ENCODE assay signal across 11 cellular contexts in genomic region chr18:49162226-49162848, GRCh38.
DNase-seq lines count a peak whose midpoint lies in the region; ATAC-seq and TF ChIP-seq lines count a peak whose summit lies in the region.
"Had no signal": no experiment of that assay in that cellular context is flagged by ENCODE, and none has a peak within 500 bp of the region (broad histone marks: within the 10 kb centered on the region; RNA-seq: fewer than 3 reads in every experiment).

No MANE protein-coding gene starts in this region.

- H3K36me3 Mint-ChIP-seq in nephron progenitor cell (ENCODE audit: low read depth): peaks cover 35% of the 10 kb centered on the region

- TF ChIP-seq CTCF in SK-N-SH (IDR thresholded peaks at IDR 0.05): no peak
- TF ChIP-seq CTCF in nephron progenitor cell (IDR thresholded peaks at IDR 0.05): no peak
- TF ChIP-seq CTCF in stomach (IDR thresholded peaks at IDR 0.05): no peak

- no peak for TF ChIP-seq EP300 in SK-N-SH (IDR thresholded peaks at IDR 0.05; ENCODE audit: borderline replicate concordance in 1 of 2, low read depth in 1 of 2, low read length in 1 of 2)
- no peak for TF ChIP-seq EP300 in stomach (IDR thresholded peaks at IDR 0.05)

- no peaks in the 10 kb centered on the region for H4K20me1 ChIP-seq in SK-N-SH (ENCODE audit: insufficient read depth)

- no peak for TF ChIP-seq POLR2A in stomach (IDR thresholded peaks at IDR 0.05)

- 79% methylated on average over 3 of the region's 3 CpGs for WGBS in SK-N-SH (ENCODE audit: low lambda C conversion rate)
- 78 to 93% (median 89%) methylated on average over 3 of the region's 3 CpGs for WGBS in stomach, 5 donors

- H3K36me3 ChIP-seq in SK-N-SH (replicated peaks in 1 of 2; ENCODE audit: control insufficient read depth in 1 of 2, insufficient read depth in 2 of 2, low read length in 1 of 2): peaks cover 2 to 23% of the 10 kb centered on the region in 2 experiments
- H3K36me3 ChIP-seq in stomach: peaks cover 0 to 22% (median 16%) of the 10 kb centered on the region in 4 donors
- peaks cover 3% of the 10 kb centered on the region; the same call in 1 of the 2 replicates for H3K36me3 ChIP-seq in MG63

- no peaks in the 10 kb centered on the region for H3K79me2 ChIP-seq in SK-N-SH (ENCODE audit: insufficient read depth)

- H3K27ac ChIP-seq in SK-N-SH (ENCODE audit: low read depth in 2 of 2, low read length in 1 of 2) (no peak overlapping the region; a peak in 1 of 4 replicates), stomach (no peak overlapping the region)
- H3K27ac ChIP-seq: coronary artery had no signal

- POLR2A ChIA-PET in SK-N-SH (lab: Yijun Ruan, JAX): no interaction called here

- H3K4me3 ChIP-seq in SK-N-SH (ENCODE audit: low read depth in 2 of 2, low read length in 1 of 2): no peak overlapping the region
- H3K4me3 ChIP-seq in stomach: no peak overlapping the region
- H3K4me3 ChIP-seq in MG63: no peak overlapping the region
- H3K4me3 ChIP-seq: coronary artery had no signal

- intact Hi-C loops in stomach (cut with DNase I; ENCODE audit: low total_unique reads): no loop called here

- H3K9me2 ChIP-seq in SK-N-SH: no peaks in the 10 kb centered on the region

- no peak for ATAC-seq in SK-N-SH treated with all-trans-retinoic acid at 6 μM for 48 hours
- ATAC-seq in GM21825 (IDR thresholded peaks at IDR 0.05; ENCODE audit: unreplicated experiment): peak; percentile 65
- peak; percentile 42 for ATAC-seq in HG03521 (IDR thresholded peaks at IDR 0.05; ENCODE audit: unreplicated experiment)

- H3K4me1 Mint-ChIP-seq in nephron progenitor cell: peaks cover 30% of the 10 kb centered on the region

- DNase-seq in SK-N-SH (no peak), nephron progenitor cell (no peak), stomach (no peak), MG63 (no peak)
- DNase-seq in central memory CD4-positive, alpha-beta T cell: no peak
- DNase-seq: 8988T, RPMI8226 had no signal

- no peak overlapping the region for H3K4me2 ChIP-seq in SK-N-SH

- H3K9me3 Mint-ChIP-seq in nephron progenitor cell: peaks cover 29% of the 10 kb centered on the region

- no peaks in the 10 kb centered on the region for H3K27me3 Mint-ChIP-seq in nephron progenitor cell (ENCODE audit: low read depth, poor library complexity)

- no peak overlapping the region for H2AFZ ChIP-seq in SK-N-SH (ENCODE audit: low read depth)

- H3K9me3 ChIP-seq in SK-N-SH (0 out of 2 replicates have a peak, but pooled peaks cover 7% of the 10 kb centered on the region), stomach (peaks cover 0 to 8% (median 7%) of the 10 kb centered on the region in 4 donors), MG63 (peaks cover 3% of the 10 kb centered on the region; the same call in 1 of the 2 replicates)

- peak overlapping the region; percentile 4 for H3K27ac Mint-ChIP-seq in nephron progenitor cell

- peaks cover 5% of the 10 kb centered on the region for H3F3A ChIP-seq in SK-N-SH (replicated peaks; ENCODE audit: insufficient read depth)

- CTCF ChIA-PET in SK-N-SH (lab: Yijun Ruan, JAX): interaction anchor here (1.0 to 1.8 kb wide), 3 partner anchors 14 to 141 kb away, joined by 3 to 5 read pairs (median 3); no protein-coding TSS in a partner anchor

- TF ChIP-seq RAD21 in SK-N-SH (IDR thresholded peaks at IDR 0.05; ENCODE audit: low read length): peak; percentile 9; the same call in 1 of the 2 replicates

- H3K4me1 ChIP-seq in SK-N-SH (ENCODE audit: control insufficient read depth in 1 of 2, insufficient read depth in 2 of 2, low read depth in 1 of 2, low read length in 1 of 2): peaks cover 2 to 5% of the 10 kb centered on the region in 2 experiments; a peak in 2 of 4 replicates
- H3K4me1 ChIP-seq in stomach: peaks cover 0 to 10% (median 3%) of the 10 kb centered on the region in 4 donors

- H3K27me3 ChIP-seq in SK-N-SH (ENCODE audit: insufficient read depth) (no peaks in the 10 kb centered on the region), stomach (no peaks in the 10 kb centered on the region), MG63 (no peaks in the 10 kb centered on the region)

- no peak overlapping the region for H3K4me3 Mint-ChIP-seq in nephron progenitor cell

- no peak overlapping the region for H3K9ac ChIP-seq in SK-N-SH

TF ChIP-seq in SK-N-SH, 30 proteins besides CTCF, POLR2A, EP300 and RAD21:
- TF ChIP-seq TAF1 (IDR thresholded peaks at IDR 0.05; ENCODE audit: borderline replicate concordance, low read depth, low read length): no peak
- TF ChIP-seq IRF3 (IDR thresholded peaks at IDR 0.05; ENCODE audit: low read depth, low read length): no peak
- no peak for TF ChIP-seq FOXJ3 (CRISPR knock-in tag; IDR thresholded peaks at IDR 0.05)

TF ChIP-seq in SK-N-SH treated with all-trans-retinoic acid at 6 μM for 48 hours, 23 proteins besides CTCF, POLR2A, EP300 and RAD21:
- TF ChIP-seq BACH2 (CRISPR knock-in tag; IDR thresholded peaks at IDR 0.05; ENCODE audit: borderline replicate concordance) (no peak), CREB5 (CRISPR knock-in tag; IDR thresholded peaks at IDR 0.05; ENCODE audit: low read depth) (no peak), POU6F1 (CRISPR knock-in tag; IDR thresholded peaks at IDR 0.05; ENCODE audit: borderline replicate concordance, low read depth) (no peak), ISL1 (CRISPR knock-in tag; IDR thresholded peaks at IDR 0.05) (no peak), CSRNP3 (CRISPR knock-in tag; IDR thresholded peaks at IDR 0.05) (no peak), ZNF8 (CRISPR knock-in tag; IDR thresholded peaks at IDR 0.05) (no peak), ZNF70 (CRISPR knock-in tag; IDR thresholded peaks at IDR 0.05) (no peak), GLIS3 (CRISPR knock-in tag; IDR thresholded peaks at IDR 0.05) (no peak), PPARA (CRISPR knock-in tag; IDR thresholded peaks at IDR 0.05; ENCODE audit: borderline replicate concordance) (no peak), ZFP3 (CRISPR knock-in tag; IDR thresholded peaks at IDR 0.05) (no peak), SNAI2 (CRISPR knock-in tag; IDR thresholded peaks at IDR 0.05) (no peak), TOX (CRISPR knock-in tag; IDR thresholded peaks at IDR 0.05; ENCODE audit: borderline replicate concordance) (no peak), TCF4 (CRISPR knock-in tag; IDR thresholded peaks at IDR 0.05; ENCODE audit: borderline replicate concordance) (no peak)
TF ChIP-seq in SK-N-SH treated with all-trans-retinoic acid at 6 μM for 48 hours: peak in this region for 0.
